In the genomic region with DNA sequence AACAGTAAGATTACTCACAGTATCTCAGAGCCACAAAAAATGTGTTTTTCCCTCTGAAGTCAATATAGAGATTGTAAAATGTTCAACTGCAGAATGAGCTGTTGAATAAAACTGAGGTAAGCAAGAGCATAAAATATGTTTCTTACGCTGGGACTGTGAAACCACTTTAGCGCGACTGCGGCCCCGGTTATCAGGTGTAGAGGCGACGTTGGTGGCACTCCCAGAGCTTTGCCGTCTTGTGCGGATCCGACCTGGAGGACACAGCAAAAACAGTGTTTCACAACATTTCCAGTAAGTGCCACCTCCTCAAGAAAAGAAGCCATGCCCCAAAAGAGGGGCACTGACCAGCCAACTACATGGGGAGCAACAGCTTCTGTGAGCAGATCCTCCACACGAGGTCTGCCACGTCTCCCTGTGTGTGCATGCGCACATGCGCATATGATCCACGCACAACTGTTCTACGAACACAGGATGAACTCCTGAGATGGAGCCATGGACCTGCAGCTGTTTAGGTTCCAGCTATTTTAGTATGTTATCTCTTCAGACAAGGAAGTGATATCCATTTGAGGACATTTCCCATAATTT, we compare ENCODE assay signal across 18 cellular contexts.
"Had no signal": no experiment of that assay in that cellular context is flagged by ENCODE, and none has a peak within 500 bp of the region (broad histone marks: within the 10 kb centered on the region; RNA-seq: fewer than 3 reads in every experiment).

No MANE protein-coding gene starts in this region.

- H3K9me3 Mint-ChIP-seq: activated naive CD4-positive, alpha-beta T cell treated with anti-CD3 and anti-CD28 coated beads for 36 hours; activated naive CD8-positive, alpha-beta T cell treated with anti-CD3 and anti-CD28 coated beads, Interleukin-2, amount 10 ng/mL, durations not matched to agents 7 days and 5 days; activated T-cell treated with anti-CD3 and anti-CD28 coated beads, Interleukin-2, amount 50 U/mL, for 72 hours; immature natural killer cell; natural killer cell treated with Interleukin-12 subunit alpha and Interleukin-12 subunit beta and Interleukin-15 and Interleukin-18, amount 100 ng/mL, for 72 hours had no signal

- H3K36me3 ChIP-seq: uterus had no signal

- DNase-seq: activated CD4-positive, alpha-beta T cell treated with anti-CD3 and anti-CD28 coated beads for 1 hour; activated CD4-positive, alpha-beta T cell treated with anti-CD3 and anti-CD28 coated beads, Interleukin-2, amount 50 U/mL, for 4 hours; activated CD8-positive, alpha-beta memory T cell treated with anti-CD3 and anti-CD28 coated beads, Interleukin-2, amount 50 U/mL, for 48 hours; activated effector memory CD4-positive, alpha-beta T cell treated with Interleukin-2 at 50 U/mL for 16 hours; activated naive CD4-positive, alpha-beta T cell treated with anti-CD3 and anti-CD28 coated beads for 36 hours; activated naive CD8-positive, alpha-beta T cell treated with anti-CD3 and anti-CD28 coated beads, Interleukin-2, amount 10 ng/mL, durations not matched to agents 7 days and 5 days; activated T-cell treated with anti-CD3 and anti-CD28 coated beads, Interleukin-2, amount 50 U/mL, for 72 hours; amygdala; immature natural killer cell; nucleus accumbens; stimulated activated CD4-positive, alpha-beta T cell treated with anti-CD3 and anti-CD28 coated beads, Interleukin-4, amount 100 ng/mL, for 1 hour; stimulated activated naive CD4-positive, alpha-beta T cell; T-helper 9 cell; testis; uterus had no signal

- H3K4me3 ChIP-seq: testis, uterus had no signal

- H3K27me3 Mint-ChIP-seq: activated naive CD8-positive, alpha-beta T cell treated with anti-CD3 and anti-CD28 coated beads, Interleukin-2, amount 10 ng/mL, durations not matched to agents 7 days and 5 days; natural killer cell treated with Interleukin-12 subunit alpha and Interleukin-12 subunit beta and Interleukin-15 and Interleukin-18, amount 100 ng/mL, for 72 hours had no signal

- H3K4me1 Mint-ChIP-seq: activated naive CD8-positive, alpha-beta T cell treated with anti-CD3 and anti-CD28 coated beads, Interleukin-2, amount 10 ng/mL, durations not matched to agents 7 days and 5 days; immature natural killer cell had no signal

- H3K27ac ChIP-seq: uterus had no signal

- H3K4me3 Mint-ChIP-seq: activated naive CD4-positive, alpha-beta T cell treated with anti-CD3 and anti-CD28 coated beads for 36 hours; activated naive CD8-positive, alpha-beta T cell treated with anti-CD3 and anti-CD28 coated beads, Interleukin-2, amount 10 ng/mL, durations not matched to agents 7 days and 5 days; activated T-cell treated with anti-CD3 and anti-CD28 coated beads, Interleukin-2, amount 50 U/mL, for 72 hours; immature natural killer cell; natural killer cell treated with Interleukin-12 subunit alpha and Interleukin-12 subunit beta and Interleukin-15 and Interleukin-18, amount 100 ng/mL, for 72 hours had no signal

- H3K27ac Mint-ChIP-seq: activated naive CD4-positive, alpha-beta T cell treated with anti-CD3 and anti-CD28 coated beads for 36 hours; activated naive CD8-positive, alpha-beta T cell treated with anti-CD3 and anti-CD28 coated beads, Interleukin-2, amount 10 ng/mL, durations not matched to agents 7 days and 5 days; natural killer cell treated with Interleukin-12 subunit alpha and Interleukin-12 subunit beta and Interleukin-15 and Interleukin-18, amount 100 ng/mL, for 72 hours had no signal

- ATAC-seq: activated T-cell treated with anti-CD3 and anti-CD28 coated beads, Interleukin-2, amount 50 U/mL, for 72 hours; left lobe of liver; natural killer cell treated with Interleukin-12 subunit alpha and Interleukin-12 subunit beta and Interleukin-15 and Interleukin-18, amount 100 ng/mL, for 72 hours; sciatic nerve had no signal

- H3K9me3 ChIP-seq: testis, uterus had no signal
